Comparison of ENCODE assay signal across 8 cellular contexts in the genomic region with DNA sequence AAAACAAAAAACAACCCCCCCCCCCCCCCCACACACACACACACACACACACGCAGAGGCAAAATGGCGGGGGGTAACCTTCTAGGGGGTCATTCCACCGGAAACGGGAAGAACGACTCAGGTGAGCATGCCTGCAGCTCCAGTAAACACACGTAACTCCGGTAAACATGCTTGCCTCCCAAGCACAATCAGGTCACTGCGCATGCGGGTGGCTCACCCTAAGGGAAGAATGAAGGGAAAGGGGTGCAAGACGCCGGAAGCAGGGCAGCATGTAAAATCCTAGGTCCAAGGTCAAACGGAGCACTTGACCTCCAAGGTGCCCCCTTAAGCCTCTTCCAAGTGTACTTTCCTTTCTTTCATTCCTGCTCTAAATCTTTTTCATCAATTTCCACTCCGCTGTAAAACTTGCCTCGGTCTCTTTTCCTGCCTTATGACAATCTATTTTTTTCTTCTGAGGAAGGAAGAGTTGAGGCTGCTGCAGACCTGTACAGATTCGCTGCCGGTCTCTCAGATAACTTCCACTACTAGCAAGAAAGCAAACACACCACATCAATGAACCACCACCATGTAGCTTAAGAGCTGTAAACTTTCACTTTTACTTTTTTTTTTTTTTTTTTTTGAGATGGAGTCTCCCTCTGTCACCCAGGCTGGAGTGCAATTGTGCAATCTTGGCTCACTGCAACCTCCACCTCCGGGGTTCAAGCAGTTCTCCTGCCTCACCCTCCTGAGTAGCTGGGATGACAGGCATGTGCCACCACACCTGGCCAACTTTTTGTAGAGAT. TPM values are rescaled to one million over a fixed set of nuclear protein-coding genes. Genes with fewer than 3 reads are reported as not detected.
A peak's percentile ranks its signal among the peaks of the same experiment; 100 is the strongest.
DNase-seq lines count a peak whose midpoint lies in the region; ATAC-seq and TF ChIP-seq lines count a peak whose summit lies in the region.

No MANE protein-coding gene starts in this region.

- H3K27ac ChIP-seq in testis = peak overlapping the region in 1 of 2 donors; percentile 71
- H3K27ac ChIP-seq in mesenchymal stem cell (ENCODE audit: low read length, poor library complexity, severe bottlenecking) = no peak overlapping the region

- no peak overlapping the region for H3K23ac ChIP-seq in mesenchymal stem cell (ENCODE audit: low read length in 2 of 2)

- H2BK15ac ChIP-seq in mesenchymal stem cell (ENCODE audit: low read depth, poor library complexity, severe bottlenecking) = no peak overlapping the region

- H3K36me3 ChIP-seq in testis (ENCODE audit: low read depth, missing control alignments) (no peaks in the 10 kb centered on the region), mesenchymal stem cell (ENCODE audit: control insufficient read depth in 1 of 2, insufficient read depth in 2 of 2, low read depth in 1 of 2, low read length in 2 of 2) (no peaks in the 10 kb centered on the region)

- intact Hi-C loops in testis (cut with DNase I; ENCODE audit: low total_unique reads) = no loop called here

- peaks cover 6% of the 10 kb centered on the region for H3K4me1 ChIP-seq in testis
- peaks cover 3% of the 10 kb centered on the region for H3K4me1 ChIP-seq in mesenchymal stem cell (ENCODE audit: control insufficient read depth, insufficient read depth, low read depth, low read length)

- no peak overlapping the region for H4K91ac ChIP-seq in mesenchymal stem cell (ENCODE audit: low read length)

- H3K27me3 ChIP-seq in testis (no peaks in the 10 kb centered on the region), mesenchymal stem cell (ENCODE audit: control insufficient read depth in 1 of 2, insufficient read depth in 1 of 2, low read length in 2 of 2) (no peaks in the 10 kb centered on the region)

- H2AK5ac ChIP-seq in mesenchymal stem cell (ENCODE audit: low read length, severe bottlenecking) = no peak overlapping the region

- TF ChIP-seq CTCF in fibroblast of villous mesenchyme (IDR thresholded peaks at IDR 0.05; ENCODE audit: insufficient read depth, low read depth, low read length) = no peak
- no peak for TF ChIP-seq CTCF in testis (IDR thresholded peaks at IDR 0.05)

- H3K4ac ChIP-seq in mesenchymal stem cell (ENCODE audit: low read depth in 1 of 2, low read length in 2 of 2) = no peak overlapping the region

- ATAC-seq in GM19324 (IDR thresholded peaks at IDR 0.05; ENCODE audit: low FRiP score, unreplicated experiment) = no peak

- H2AFZ ChIP-seq in mesenchymal stem cell (ENCODE audit: low read depth, low read length) = no peak overlapping the region

- no peak for TF ChIP-seq POLR2A in testis (IDR thresholded peaks at IDR 0.05)

- no peak overlapping the region for H3K18ac ChIP-seq in mesenchymal stem cell (ENCODE audit: low read depth in 1 of 2, low read length in 2 of 2)

- WGBS in testis, 2 donors = 30 to 44% methylated on average over 16 to 17 of the region's 17 CpGs
- 87% methylated on average over 16 of the region's 17 CpGs for WGBS in mesenchymal stem cell

- H3K9me3 ChIP-seq in testis (no peaks in the 10 kb centered on the region), mesenchymal stem cell (ENCODE audit: control insufficient read depth, low read length) (no peaks in the 10 kb centered on the region)

- no peak overlapping the region for H3K14ac ChIP-seq in mesenchymal stem cell (ENCODE audit: low read length in 2 of 2)

- DNase-seq in NCI-H187 (lab: John Stamatoyannopoulos, UW) = peak; percentile 23 to 32
- no peak for DNase-seq in NCI-H187 treated with DMSO at 0.1 percent for 48 hours (lab: John Stamatoyannopoulos, UW)
- peak; percentile 34 for DNase-seq in activated CD4-positive, alpha-beta T cell treated with anti-CD3 and anti-CD28 coated beads for 1 hour
- DNase-seq in fibroblast of villous mesenchyme (ENCODE audit: low read depth) = peak; percentile 33
- DNase-seq in testis = peak; percentile 67
- no peak for DNase-seq in Ammon's horn (ENCODE audit: low spot score)
- no peak for DNase-seq in mesenchymal stem cell

- no peak overlapping the region for H2BK5ac ChIP-seq in mesenchymal stem cell (ENCODE audit: low read depth, low read length, poor library complexity, severe bottlenecking)

- no peak overlapping the region for H2BK120ac ChIP-seq in mesenchymal stem cell (ENCODE audit: low read depth, low read length)

- H3K79me1 ChIP-seq in mesenchymal stem cell (replicated peaks; ENCODE audit: low read length, poor library complexity, severe bottlenecking) = no peaks in the 10 kb centered on the region

- no peak overlapping the region for H3K4me2 ChIP-seq in mesenchymal stem cell (ENCODE audit: low read length, poor library complexity, severe bottlenecking)

- H3K4me3 ChIP-seq in fibroblast of villous mesenchyme (ENCODE audit: low read depth, low read length) = peak overlapping the region; percentile 2
- H3K4me3 ChIP-seq in testis = peak overlapping the region; percentile 40 to 45
- peak overlapping the region in 1 of 2 experiments; percentile 10 for H3K4me3 ChIP-seq in mesenchymal stem cell (ENCODE audit: insufficient read depth in 1 of 2, low read depth in 1 of 2, low read length in 2 of 2)

- no peak overlapping the region for H4K8ac ChIP-seq in mesenchymal stem cell (ENCODE audit: low read length)

- H2BK12ac ChIP-seq in mesenchymal stem cell (ENCODE audit: low read length in 2 of 2) = no peak overlapping the region

- H3K9ac ChIP-seq in mesenchymal stem cell (ENCODE audit: low read length) = no peak overlapping the region

RNA-seq across cellular contexts. Expression of gene CBR3, which starts 21.0 kb away (rescaled TPM):
- total RNA-seq in fibroblast of villous mesenchyme = 12.1 and 13.2 TPM in 2 replicates
- total RNA-seq in testis = 10 to 100 TPM in 1 of 2 donors, 1 to 10 TPM in 1; 2.8 to 10.7 TPM
- polyA plus RNA-seq in testis (ENCODE audit: insufficient read depth, low read depth, low replicate concordance) = 6.9 TPM
- polyA plus RNA-seq in mesenchymal stem cell (2013, experiment 1 of 2) = 4.1 TPM
- 4.1 TPM for polyA plus RNA-seq in mesenchymal stem cell (2013, experiment 2 of 2)

RNA-seq across cellular contexts. Expression of gene DOP1B, which starts 42.8 kb away (rescaled TPM):
- total RNA-seq in fibroblast of villous mesenchyme = 10.6 and 11.7 TPM in 2 replicates
- 10 to 100 TPM; 19.1 to 24.3 TPM for total RNA-seq in testis
- polyA plus RNA-seq in testis (ENCODE audit: insufficient read depth, low read depth, low replicate concordance) = 9.6 TPM
- polyA plus RNA-seq in mesenchymal stem cell (2013, experiment 1 of 2) = 1.8 TPM
- polyA plus RNA-seq in mesenchymal stem cell (2013, experiment 2 of 2) = 1.8 TPM

RNA-seq across cellular contexts. Expression of gene CBR1, which starts 44.0 kb away (rescaled TPM):
- total RNA-seq in fibroblast of villous mesenchyme = 80.7 and 91.8 TPM in 2 replicates
- total RNA-seq in testis = 100 to 1,000 TPM in 1 of 2 donors, 10 to 100 TPM in 1; 78.9 to 137 TPM
- 44.1 TPM for polyA plus RNA-seq in testis (ENCODE audit: insufficient read depth, low read depth, low replicate concordance)
- 12.2 TPM for polyA plus RNA-seq in mesenchymal stem cell (2013, experiment 1 of 2)
- polyA plus RNA-seq in mesenchymal stem cell (2013, experiment 2 of 2) = 12.8 TPM

RNA-seq across cellular contexts. Expression of gene SETD4, which starts 53.5 kb away (rescaled TPM):
- total RNA-seq in fibroblast of villous mesenchyme (15.1 and 16.1 TPM in 2 replicates), testis (10 to 100 TPM; 52.3 to 62.7 TPM)
- polyA plus RNA-seq in testis (ENCODE audit: insufficient read depth, low read depth, low replicate concordance) = 52.3 TPM
- 10.5 TPM for polyA plus RNA-seq in mesenchymal stem cell (2013, experiment 1 of 2)
- polyA plus RNA-seq in mesenchymal stem cell (2013, experiment 2 of 2) = 10.3 TPM

Comparison
In these comparisons a context has a peak if more than half of its experiments do, and no peak if none do; other contexts are left out.
1. DNase-seq: peak in NCI-H187 (2 of 2), activated CD4-positive, alpha-beta T cell treated with anti-CD3 and anti-CD28 coated beads for 1 hour (single experiment), fibroblast of villous mesenchyme (single experiment) and testis (single experiment); none in NCI-H187 treated with DMSO at 0.1 percent for 48 hours (single experiment), Ammon's horn (single experiment) and mesenchymal stem cell (single experiment).